In the genomic region with DNA sequence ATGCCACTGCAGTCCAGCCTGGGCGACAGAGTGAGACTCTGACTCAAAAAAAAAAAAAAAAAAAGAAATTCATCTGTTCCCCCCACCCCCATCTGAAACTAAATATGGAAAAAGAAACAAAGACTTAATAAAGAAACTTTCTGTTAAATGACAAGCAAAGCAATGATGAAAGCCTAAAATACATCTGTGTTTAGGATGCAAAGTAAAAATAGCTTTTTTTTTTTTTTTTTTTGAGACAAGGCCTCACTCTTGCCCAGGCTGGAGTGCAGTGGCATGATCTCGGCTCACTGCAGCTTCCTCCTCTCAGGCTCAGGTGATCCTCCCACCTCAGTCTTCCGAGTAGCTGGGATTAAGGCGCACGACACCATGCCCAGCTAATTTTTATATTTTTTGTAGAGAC, we compare ENCODE assay signal across 1 cellular context.
TF ChIP-seq lines count a peak whose summit lies in the region.

No MANE protein-coding gene starts in this region.

TF ChIP-seq in GM12878, 131 proteins besides CTCF, POLR2A, EP300 and RAD21 (continued from another document):
- TF ChIP-seq, protein P1, sequence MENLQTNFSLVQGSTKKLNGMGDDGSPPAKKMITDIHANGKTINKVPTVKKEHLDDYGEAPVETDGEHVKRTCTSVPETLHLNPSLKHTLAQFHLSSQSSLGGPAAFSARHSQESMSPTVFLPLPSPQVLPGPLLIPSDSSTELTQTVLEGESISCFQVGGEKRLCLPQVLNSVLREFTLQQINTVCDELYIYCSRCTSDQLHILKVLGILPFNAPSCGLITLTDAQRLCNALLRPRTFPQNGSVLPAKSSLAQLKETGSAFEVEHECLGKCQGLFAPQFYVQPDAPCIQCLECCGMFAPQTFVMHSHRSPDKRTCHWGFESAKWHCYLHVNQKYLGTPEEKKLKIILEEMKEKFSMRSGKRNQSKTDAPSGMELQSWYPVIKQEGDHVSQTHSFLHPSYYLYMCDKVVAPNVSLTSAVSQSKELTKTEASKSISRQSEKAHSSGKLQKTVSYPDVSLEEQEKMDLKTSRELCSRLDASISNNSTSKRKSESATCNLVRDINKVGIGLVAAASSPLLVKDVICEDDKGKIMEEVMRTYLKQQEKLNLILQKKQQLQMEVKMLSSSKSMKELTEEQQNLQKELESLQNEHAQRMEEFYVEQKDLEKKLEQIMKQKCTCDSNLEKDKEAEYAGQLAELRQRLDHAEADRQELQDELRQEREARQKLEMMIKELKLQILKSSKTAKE (IDR thresholded peaks at IDR 0.05; ENCODE audit: low read depth, poor library complexity, severe bottlenecking): peak; percentile 46
- peak; percentile 14 to 52; a peak in 2 of 4 replicates for TF ChIP-seq IKZF2 (IDR thresholded peaks at IDR 0.05)
- TF ChIP-seq ZNF384 (IDR thresholded peaks at IDR 0.05; ENCODE audit: borderline replicate concordance, low read depth, low read length): peak; percentile 66
- peak; percentile 96 for TF ChIP-seq MEF2A (IDR thresholded peaks at IDR 0.05; ENCODE audit: insufficient read depth, low read depth, low read length)
